In genomic region chr10:30154561-30154960, GRCh38 we compare ENCODE assay signal across 25 cellular contexts.
DNase-seq lines count a peak whose midpoint lies in the region; ATAC-seq and TF ChIP-seq lines count a peak whose summit lies in the region.
"Had no signal": no experiment of that assay in that cellular context is flagged by ENCODE, and none has a peak within 500 bp of the region (broad histone marks: within the 10 kb centered on the region; RNA-seq: fewer than 3 reads in every experiment).

No MANE protein-coding gene starts in this region.

- H2BK120ac ChIP-seq in neuronal stem cell (ENCODE audit: low read depth, low read length): no peak overlapping the region

- no peaks in the 10 kb centered on the region for H4K20me1 ChIP-seq in BLaER1 treated with 17β-estradiol and CSF1 and Interleukin-3, amounts not matched to agents 10 nM and 100 nM

- no peak overlapping the region for H4K8ac ChIP-seq in neuronal stem cell (ENCODE audit: low read depth, low read length)

- H3K9ac ChIP-seq in BLaER1 treated with 17β-estradiol and CSF1 and Interleukin-3, amounts not matched to agents 10 nM and 100 nM: no peak overlapping the region
- H3K9ac ChIP-seq in neuronal stem cell (ENCODE audit: low read depth, low read length, poor library complexity): no peak overlapping the region

- no peak overlapping the region for H3K18ac ChIP-seq in neuronal stem cell (ENCODE audit: low read length)

- no peak overlapping the region for H2BK15ac ChIP-seq in neuronal stem cell (ENCODE audit: low read length)

- intact Hi-C loops in activated T-helper 2 cell treated with anti-CD3 and anti-CD28 coated beads, Interferon-gamma antibody, Interleukin-2, Interleukin-4, amounts not matched to agents 10 μg/mL and 5 μg/mL and 100 μg/mL, durations not matched to agents 14 hours and 24 hours and 36 hours (cut with micrococcal nuclease): no loop called here

- H3K14ac ChIP-seq in neuronal stem cell (ENCODE audit: low read length): no peak overlapping the region

- peaks cover 14% of the 10 kb centered on the region for H3K4me1 Mint-ChIP-seq in T-helper 1 cell treated with Interleukin-12 subunit alpha and Interleukin-12 subunit beta and Interleukin-4 antibody, amounts not matched to agents 30 μg/mL and 1 μg/mL, for 36 hours (ENCODE audit: low read depth)
- H3K4me1 Mint-ChIP-seq in activated T-helper 2 cell treated with anti-CD3 and anti-CD28 coated beads, Interferon-gamma antibody, Interleukin-2, Interleukin-4, amounts not matched to agents 10 μg/mL and 5 μg/mL and 100 μg/mL, durations not matched to agents 14 hours and 24 hours and 36 hours (ENCODE audit: low read depth): peaks cover 34% of the 10 kb centered on the region

- H3K4ac ChIP-seq in neuronal stem cell (ENCODE audit: low read length): no peak overlapping the region

- H2BK5ac ChIP-seq in neuronal stem cell (ENCODE audit: low read length): no peak overlapping the region

- peaks cover 8% of the 10 kb centered on the region for H3K36me3 Mint-ChIP-seq in T-helper 1 cell treated with Interleukin-12 subunit alpha and Interleukin-12 subunit beta and Interleukin-4 antibody, amounts not matched to agents 30 μg/mL and 1 μg/mL, for 36 hours (ENCODE audit: low read depth)
- H3K36me3 Mint-ChIP-seq in activated T-helper 2 cell treated with anti-CD3 and anti-CD28 coated beads, Interferon-gamma antibody, Interleukin-2, Interleukin-4, amounts not matched to agents 10 μg/mL and 5 μg/mL and 100 μg/mL, durations not matched to agents 14 hours and 24 hours and 36 hours (ENCODE audit: low read depth): peaks cover 20% of the 10 kb centered on the region

- H3K4me1 ChIP-seq in BLaER1 treated with 17β-estradiol and CSF1 and Interleukin-3, amounts not matched to agents 10 nM and 100 nM: peaks cover 26 to 49% (median 42%) of the 10 kb centered on the region in 10 experiments
- peaks cover 5 to 10% of the 10 kb centered on the region in 2 donors for H3K4me1 ChIP-seq in neuronal stem cell (ENCODE audit: control insufficient read depth in 2 of 2, insufficient read depth in 1 of 2, low read depth in 1 of 2, low read length in 2 of 2)
- H3K4me1 ChIP-seq: BE2C had no signal

- 0 out of 22 replicates have a peak, but pooled peaks cover 0 to 9% (median 0%) of the 10 kb centered on the region in 11 experiments for H3K36me3 ChIP-seq in BLaER1 treated with 17β-estradiol and CSF1 and Interleukin-3, amounts not matched to agents 10 nM and 100 nM
- H3K36me3 ChIP-seq in neuronal stem cell (replicated peaks in 1 of 2; ENCODE audit: control insufficient read depth in 2 of 2, insufficient read depth in 2 of 2, low read length in 2 of 2): no peaks in the 10 kb centered on the region
- H3K36me3 ChIP-seq: BE2C had no signal

- H3K23ac ChIP-seq in neuronal stem cell (ENCODE audit: low read depth, low read length, poor library complexity): no peak overlapping the region

- no peak for ATAC-seq in SK-N-SH treated with all-trans-retinoic acid at 6 μM for 48 hours
- ATAC-seq: Panc1 had no signal

- H2AK5ac ChIP-seq in neuronal stem cell (ENCODE audit: low read depth, low read length): no peak overlapping the region

- peaks cover 30% of the 10 kb centered on the region for H3K27me3 Mint-ChIP-seq in T-helper 1 cell treated with Interleukin-12 subunit alpha and Interleukin-12 subunit beta and Interleukin-4 antibody, amounts not matched to agents 30 μg/mL and 1 μg/mL, for 36 hours (ENCODE audit: low read depth)
- peaks cover 28% of the 10 kb centered on the region for H3K27me3 Mint-ChIP-seq in activated T-helper 2 cell treated with anti-CD3 and anti-CD28 coated beads, Interferon-gamma antibody, Interleukin-2, Interleukin-4, amounts not matched to agents 10 μg/mL and 5 μg/mL and 100 μg/mL, durations not matched to agents 14 hours and 24 hours and 36 hours (ENCODE audit: low read depth)

- H3K27me3 ChIP-seq in BLaER1 treated with 17β-estradiol and CSF1 and Interleukin-3, amounts not matched to agents 10 nM and 100 nM: no peaks in the 10 kb centered on the region
- no peaks in the 10 kb centered on the region for H3K27me3 ChIP-seq in neuronal stem cell (ENCODE audit: control insufficient read depth in 3 of 3, insufficient read depth in 3 of 3, low read depth in 1 of 3, low read length in 3 of 3)
- H3K27me3 ChIP-seq: BE2C had no signal

- peak overlapping the region; percentile 17 for H3K27ac Mint-ChIP-seq in T-helper 1 cell treated with Interleukin-12 subunit alpha and Interleukin-12 subunit beta and Interleukin-4 antibody, amounts not matched to agents 30 μg/mL and 1 μg/mL, for 36 hours
- H3K27ac Mint-ChIP-seq in activated T-helper 2 cell treated with anti-CD3 and anti-CD28 coated beads, Interferon-gamma antibody, Interleukin-2, Interleukin-4, amounts not matched to agents 10 μg/mL and 5 μg/mL and 100 μg/mL, durations not matched to agents 14 hours and 24 hours and 36 hours: peak overlapping the region; percentile 57

- H3K4me3 Mint-ChIP-seq in T-helper 1 cell treated with Interleukin-12 subunit alpha and Interleukin-12 subunit beta and Interleukin-4 antibody, amounts not matched to agents 30 μg/mL and 1 μg/mL, for 36 hours: no peak overlapping the region
- H3K4me3 Mint-ChIP-seq in activated T-helper 2 cell treated with anti-CD3 and anti-CD28 coated beads, Interferon-gamma antibody, Interleukin-2, Interleukin-4, amounts not matched to agents 10 μg/mL and 5 μg/mL and 100 μg/mL, durations not matched to agents 14 hours and 24 hours and 36 hours (ENCODE audit: low read depth): no peak overlapping the region

- peaks cover 33% of the 10 kb centered on the region for H3K9me3 Mint-ChIP-seq in T-helper 1 cell treated with Interleukin-12 subunit alpha and Interleukin-12 subunit beta and Interleukin-4 antibody, amounts not matched to agents 30 μg/mL and 1 μg/mL, for 36 hours
- H3K9me3 Mint-ChIP-seq in activated T-helper 2 cell treated with anti-CD3 and anti-CD28 coated beads, Interferon-gamma antibody, Interleukin-2, Interleukin-4, amounts not matched to agents 10 μg/mL and 5 μg/mL and 100 μg/mL, durations not matched to agents 14 hours and 24 hours and 36 hours: peaks cover 25% of the 10 kb centered on the region

- peak overlapping the region in 2 of 10 experiments; percentile 12 to 21; a peak in 2 of 20 replicates for H3K4me3 ChIP-seq in BLaER1 treated with 17β-estradiol and CSF1 and Interleukin-3, amounts not matched to agents 10 nM and 100 nM
- no peak overlapping the region for H3K4me3 ChIP-seq in neuronal stem cell (ENCODE audit: low read length in 2 of 2)

- no peaks in the 10 kb centered on the region for H3K79me1 ChIP-seq in neuronal stem cell (ENCODE audit: low read depth, low read length)

- H2AFZ ChIP-seq in neuronal stem cell (ENCODE audit: low read length): peak overlapping the region; percentile 65

- peaks cover 19 to 51% (median 34%) of the 10 kb centered on the region in 11 experiments for H3K9me3 ChIP-seq in BLaER1 treated with 17β-estradiol and CSF1 and Interleukin-3, amounts not matched to agents 10 nM and 100 nM (replicated peaks in 1 of 11)
- H3K9me3 ChIP-seq in neuronal stem cell (replicated peaks in 1 of 2; ENCODE audit: control insufficient read depth in 2 of 2, insufficient read depth in 1 of 2, low read depth in 1 of 2, low read length in 2 of 2): peaks cover 2 to 6% of the 10 kb centered on the region in 2 donors
- H3K9me3 ChIP-seq: BE2C had no signal

- no peak overlapping the region for H2BK12ac ChIP-seq in neuronal stem cell (ENCODE audit: low read length)

- H4K91ac ChIP-seq in neuronal stem cell (ENCODE audit: low read depth, low read length, poor library complexity): no peak overlapping the region

- WGBS in neuronal stem cell (ENCODE audit: extremely low coverage in 2 of 2, insufficient read length in 2 of 2, insufficient replicate concordance in 1 of 2), 2 donors: no CpG with 5 or more reads among the region's 1 CpG

- H3K4me2 ChIP-seq in BLaER1 treated with 17β-estradiol and CSF1 and Interleukin-3, amounts not matched to agents 10 nM and 100 nM: peak overlapping the region in 8 of 11 experiments; percentile 30 to 55 (median 44); a peak in 11 of 22 replicates
- H3K4me2 ChIP-seq in neuronal stem cell (ENCODE audit: insufficient read depth, low read length, poor library complexity, severe bottlenecking): no peak overlapping the region

- DNase-seq in T-helper 1 cell: no peak
- DNase-seq in activated T-helper 2 cell treated with anti-CD3 and anti-CD28 coated beads, Interferon-gamma antibody, Interleukin-2, Interleukin-4, amounts not matched to agents 10 μg/mL and 5 μg/mL and 100 μg/mL, durations not matched to agents 14 hours and 24 hours and 36 hours (ENCODE audit: low spot score): no peak
- no peak for DNase-seq in neuronal stem cell (ENCODE audit: low spot score)
- no peak for DNase-seq in NCI-H146 treated with DMSO at 0.1 percent for 48 hours (lab: John Stamatoyannopoulos, UW; ENCODE audit: unreplicated experiment)
- DNase-seq in activated CD4-positive, alpha-beta T cell treated with anti-CD3 and anti-CD28 coated beads, Interleukin-2, amount 50 U/mL, for 48 hours: no peak
- DNase-seq: 8988T, ACHN, BE2C, Calu3, DND-41, H7, Karpas-422, NCI-H1417, NCI-H187, NCI-H2081 treated with DMSO at 0.1 percent for 48 hours, NCI-H2171, NCI-H226, NCI-H510A, NCI-H69, SHP77 treated with DMSO at 0.1 percent for 48 hours had no signal

- peak overlapping the region in 7 of 11 experiments; percentile 37 to 69 (median 55); a peak in 15 of 22 replicates for H3K27ac ChIP-seq in BLaER1 treated with 17β-estradiol and CSF1 and Interleukin-3, amounts not matched to agents 10 nM and 100 nM
- H3K27ac ChIP-seq in neuronal stem cell (replicated peaks; ENCODE audit: low read length): no peak overlapping the region
- H3K27ac ChIP-seq: RWPE1 had no signal

TF ChIP-seq in SK-N-SH treated with all-trans-retinoic acid at 6 μM for 48 hours, 23 proteins besides CTCF, POLR2A, EP300 and RAD21 (continues in another document):
- TF ChIP-seq ZNF565 (CRISPR knock-in tag; conservative IDR thresholded peaks at IDR 0.05; ENCODE audit: low read depth) (no peak), ZC3H10 (CRISPR knock-in tag; IDR thresholded peaks at IDR 0.05) (no peak), TCF4 (CRISPR knock-in tag; IDR thresholded peaks at IDR 0.05; ENCODE audit: borderline replicate concordance) (no peak)
